ENCODE assay signal across 8 cellular contexts in genomic region chr7:101538596-101539459, GRCh38.
A peak's percentile ranks its signal among the peaks of the same experiment; 100 is the strongest.
DNase-seq lines count a peak whose midpoint lies in the region; ATAC-seq lines count a peak whose summit lies in the region.

No MANE protein-coding gene starts in this region.

- no peaks in the 10 kb centered on the region for H3K4me1 Mint-ChIP-seq in T-helper 2 cell treated with Interferon-gamma antibody and Interleukin-4, amounts not matched to agents 5 μg/mL and 100 μg/mL, for 36 hours (ENCODE audit: low read depth)

- no peaks in the 10 kb centered on the region for H3K27me3 Mint-ChIP-seq in T-helper 2 cell treated with Interferon-gamma antibody and Interleukin-4, amounts not matched to agents 5 μg/mL and 100 μg/mL, for 36 hours (ENCODE audit: low read depth)

- DNase-seq in COR-L47 (lab: John Stamatoyannopoulos, UW) (peak; percentile 15), HuH-7 (ENCODE audit: low spot score) (peak; percentile 96), astrocyte of the hippocampus (ENCODE audit: low read depth, low spot score) (peak; percentile 75), inferior parietal cortex (ENCODE audit: extremely low spot score) (peak; percentile 68), NCI-H1417 treated with DMSO at 0.1 percent for 48 hours (lab: John Stamatoyannopoulos, UW) (no peak)
- peak; percentile 29 for DNase-seq in T-helper 2 cell treated with Interferon-gamma antibody and Interleukin-4, amounts not matched to agents 5 μg/mL and 100 μg/mL, for 36 hours (ENCODE audit: low spot score)
- DNase-seq in stimulated activated CD4-positive, alpha-beta T cell treated with anti-CD3 and anti-CD28 coated beads, Interleukin-1b, Interleukin-23, amount 100 ng/mL, for 24 hours (ENCODE audit: low read depth in 4 of 4, low spot score in 1 of 4), result peak; percentile 32 to 49 (median 38)

- H3K36me3 Mint-ChIP-seq in T-helper 2 cell treated with Interferon-gamma antibody and Interleukin-4, amounts not matched to agents 5 μg/mL and 100 μg/mL, for 36 hours (ENCODE audit: low read depth), result no peaks in the 10 kb centered on the region

- no peaks in the 10 kb centered on the region for H3K9me3 Mint-ChIP-seq in T-helper 2 cell treated with Interferon-gamma antibody and Interleukin-4, amounts not matched to agents 5 μg/mL and 100 μg/mL, for 36 hours

- no peak overlapping the region for H3K27ac Mint-ChIP-seq in T-helper 2 cell treated with Interferon-gamma antibody and Interleukin-4, amounts not matched to agents 5 μg/mL and 100 μg/mL, for 36 hours

- no peak overlapping the region for H3K4me3 Mint-ChIP-seq in T-helper 2 cell treated with Interferon-gamma antibody and Interleukin-4, amounts not matched to agents 5 μg/mL and 100 μg/mL, for 36 hours

- ATAC-seq in GM21526 (IDR thresholded peaks at IDR 0.05; ENCODE audit: low FRiP score, unreplicated experiment), result no peak
